Comparison of ENCODE assay signal across 8 cellular contexts in genomic region chr11:78573271-78574035, GRCh38. TPM values are rescaled to one million over a fixed set of nuclear protein-coding genes. Genes with fewer than 3 reads are reported as not detected.
DNase-seq lines count a peak whose midpoint lies in the region; ATAC-seq and TF ChIP-seq lines count a peak whose summit lies in the region.

No MANE protein-coding gene starts in this region.

- DNase-seq in GM20000 (ENCODE audit: low spot score) (peak; percentile 10), RWPE2 (ENCODE audit: low spot score) (no peak), fibroblast of lung (ENCODE audit: low read depth in 2 of 2) (no peak), left colon (no peak), COLO668 (lab: John Stamatoyannopoulos, UW; ENCODE audit: unreplicated experiment) (no peak), DMS79 (lab: John Stamatoyannopoulos, UW) (no peak)
- no peak for DNase-seq in effector CD4-positive, alpha-beta T cell

- H3K27ac ChIP-seq in RWPE2 (ENCODE audit: poor library complexity, severe bottlenecking) (no peak overlapping the region), fibroblast of lung (ENCODE audit: insufficient read depth, low read length) (no peak overlapping the region), rectal smooth muscle tissue (ENCODE audit: low read depth, low read length) (no peak overlapping the region)

- intact Hi-C loops in left colon (cut with DNase I, micrococcal nuclease) = loop anchor here in 1 of 2 donors (5.0 kb wide), 1 partner anchor 156 kb away; the partner anchor contains the start of gene GAB2

- peaks cover 3% of the 10 kb centered on the region for H3K79me2 ChIP-seq in fibroblast of lung (ENCODE audit: control insufficient read depth, insufficient read depth, low read length)

- peaks cover 34% of the 10 kb centered on the region for H3K36me3 ChIP-seq in RWPE2 (ENCODE audit: low read depth)
- H3K36me3 ChIP-seq in fibroblast of lung (ENCODE audit: control insufficient read depth, insufficient read depth, low read length) = no peaks in the 10 kb centered on the region
- H3K36me3 ChIP-seq in rectal smooth muscle tissue (ENCODE audit: control insufficient read depth, insufficient read depth, low read length) = no peaks in the 10 kb centered on the region

- peak overlapping the region; percentile 92 for H3K4me2 ChIP-seq in fibroblast of lung (ENCODE audit: extremely low read depth, insufficient read depth, low read length)

- no peaks in the 10 kb centered on the region for H3K27me3 ChIP-seq in RWPE2 (ENCODE audit: insufficient read depth, poor library complexity, severe bottlenecking)
- H3K27me3 ChIP-seq in fibroblast of lung (ENCODE audit: control insufficient read depth, insufficient read depth, low read length) = no peaks in the 10 kb centered on the region
- no peaks in the 10 kb centered on the region for H3K27me3 ChIP-seq in rectal smooth muscle tissue (ENCODE audit: control insufficient read depth, insufficient read depth, low read length)

- H3K4me3 ChIP-seq in RWPE2 (ENCODE audit: severe bottlenecking) (peak overlapping the region; percentile 88), fibroblast of lung (replicated peaks in 1 of 4; ENCODE audit: control extremely low read depth in 1 of 4, insufficient read depth in 1 of 4, low read depth in 3 of 4, low read length in 4 of 4) (peak overlapping the region; percentile 79 to 88 (median 86)), rectal smooth muscle tissue (ENCODE audit: low read length) (peak overlapping the region; percentile 90)

- peak overlapping the region; percentile 93 for H2AFZ ChIP-seq in fibroblast of lung (ENCODE audit: low read length)

- H3K4me1 ChIP-seq in RWPE2 (ENCODE audit: insufficient read depth, poor library complexity, severe bottlenecking) = peaks cover 12% of the 10 kb centered on the region
- no peaks in the 10 kb centered on the region for H3K4me1 ChIP-seq in fibroblast of lung (ENCODE audit: control insufficient read depth, extremely low read depth, insufficient read depth, low read length)
- H3K4me1 ChIP-seq in rectal smooth muscle tissue (ENCODE audit: control insufficient read depth, insufficient read depth, low read length) = no peaks in the 10 kb centered on the region

- H3K9ac ChIP-seq in fibroblast of lung (ENCODE audit: insufficient read depth, low read length) (no peak overlapping the region), rectal smooth muscle tissue (ENCODE audit: low read length) (no peak overlapping the region)

- no peak for TF ChIP-seq CTCF in GM20000 (IDR thresholded peaks at IDR 0.05; ENCODE audit: extremely low read depth, missing control alignments)
- TF ChIP-seq CTCF in RWPE2 (IDR thresholded peaks at IDR 0.05; ENCODE audit: poor library complexity, severe bottlenecking) = no peak
- TF ChIP-seq CTCF in fibroblast of lung (conservative IDR thresholded peaks at IDR 0.05 in 1 of 2, IDR thresholded peaks at IDR 0.05 in 1 of 2; ENCODE audit: low read depth in 1 of 2, low read length in 2 of 2) = no peak

- H4K20me1 ChIP-seq in fibroblast of lung (ENCODE audit: control insufficient read depth, extremely low read depth, insufficient read depth, low read length) = no peaks in the 10 kb centered on the region

- no peaks in the 10 kb centered on the region for H3K9me3 ChIP-seq in RWPE2 (ENCODE audit: severe bottlenecking)
- H3K9me3 ChIP-seq in fibroblast of lung (ENCODE audit: control insufficient read depth, insufficient read depth, low read depth, low read length) = no peaks in the 10 kb centered on the region

- ATAC-seq in RWPE2 (ENCODE audit: low read depth) (no peak), left colon (no peak)

RNA-seq across cellular contexts. Expression of gene NARS2, which starts 1.2 kb away (rescaled TPM):
- total RNA-seq in fibroblast of lung (15.7 and 18.5 TPM in 2 replicates), left colon (10 to 100 TPM; 12.3 to 14.2 TPM)
- 13.2 and 15.3 TPM in 2 replicates for polyA plus RNA-seq in fibroblast of lung
- 11.2 and 11.9 TPM in 2 replicates for polyA plus RNA-seq in fibroblast of lung (2012)
- polyA minus RNA-seq in fibroblast of lung (ENCODE audit: low replicate concordance) = 0.82 and 1.6 TPM in 2 replicates
